ENCODE assay signal across 9 cellular contexts in genomic region chr7:44491229-44491628, GRCh38. TPM values are rescaled to one million over a fixed set of nuclear protein-coding genes. Genes with fewer than 3 reads are reported as not detected.
DNase-seq lines count a peak whose midpoint lies in the region; ATAC-seq and TF ChIP-seq lines count a peak whose summit lies in the region.
"Had no signal": no experiment of that assay in that cellular context is flagged by ENCODE, and none has a peak within 500 bp of the region (broad histone marks: within the 10 kb centered on the region; RNA-seq: fewer than 3 reads in every experiment).

No MANE protein-coding gene starts in this region.

- peaks cover 9% of the 10 kb centered on the region for H3K79me1 ChIP-seq in trophoblast cell (ENCODE audit: low read length)

- H3K36me3 ChIP-seq in right atrium auricular region, result no peaks in the 10 kb centered on the region
- H3K36me3 ChIP-seq in body of pancreas (replicated peaks in 1 of 2; ENCODE audit: insufficient read depth in 1 of 2, low read depth in 2 of 2), result no peaks in the 10 kb centered on the region
- peaks cover 14% of the 10 kb centered on the region for H3K36me3 ChIP-seq in mesodermal cell (ENCODE audit: control insufficient read depth, insufficient read depth, low read length)
- peaks cover 0 to 2% of the 10 kb centered on the region in 2 donors for H3K36me3 ChIP-seq in aorta (ENCODE audit: control insufficient read depth in 1 of 2, insufficient read depth in 2 of 2, low read length in 1 of 2)
- no peaks in the 10 kb centered on the region for H3K36me3 ChIP-seq in trophoblast cell (ENCODE audit: control insufficient read depth in 1 of 2, insufficient read depth in 2 of 2, low read length in 2 of 2)

- H3K23ac ChIP-seq in trophoblast cell (ENCODE audit: low read length), result no peak overlapping the region

- H3K4me2 ChIP-seq in trophoblast cell (ENCODE audit: low read length), result no peak overlapping the region

- H3K27ac ChIP-seq in right atrium auricular region (peak overlapping the region; percentile 97 to 98), body of pancreas (peak overlapping the region; percentile 81 to 99 (median 97)), mesodermal cell (ENCODE audit: low read depth, low read length, severe bottlenecking) (peak overlapping the region; percentile 99), aorta (ENCODE audit: low read depth in 1 of 2, low read length in 2 of 2) (peak overlapping the region in 1 of 2 donors; percentile 97), trophoblast cell (ENCODE audit: low read depth, low read length) (no peak overlapping the region)

- H3K4me1 ChIP-seq in right atrium auricular region, result peaks cover 0 to 34% of the 10 kb centered on the region in 2 donors
- peaks cover 34% of the 10 kb centered on the region for H3K4me1 ChIP-seq in body of pancreas
- peaks cover 4% of the 10 kb centered on the region for H3K4me1 ChIP-seq in mesodermal cell (ENCODE audit: control insufficient read depth, insufficient read depth, low read length, poor library complexity, severe bottlenecking)
- peaks cover 2 to 11% of the 10 kb centered on the region in 2 donors for H3K4me1 ChIP-seq in aorta (ENCODE audit: control insufficient read depth in 1 of 2, insufficient read depth in 2 of 2, low read length in 2 of 2)
- peaks cover 2 to 3% of the 10 kb centered on the region in 2 experiments for H3K4me1 ChIP-seq in trophoblast cell (ENCODE audit: control insufficient read depth in 1 of 2, insufficient read depth in 2 of 2, low read length in 2 of 2)

- no peak overlapping the region for H4K12ac ChIP-seq in trophoblast cell (ENCODE audit: low read depth, low read length)

- no peak overlapping the region for H4K8ac ChIP-seq in trophoblast cell (ENCODE audit: low read depth, low read length)

- H3K4ac ChIP-seq in trophoblast cell (ENCODE audit: low read depth, low read length), result no peak overlapping the region

- H2AFZ ChIP-seq in trophoblast cell (ENCODE audit: insufficient read depth, low read length, poor library complexity), result no peak overlapping the region

- no peak overlapping the region for H2BK5ac ChIP-seq in trophoblast cell (ENCODE audit: low read depth, low read length, poor library complexity)

- no peak overlapping the region for H2BK120ac ChIP-seq in trophoblast cell (ENCODE audit: insufficient read depth, low read length, poor library complexity)

- intact Hi-C loops in cardiac septum (cut with DNase I) (loop anchor here (5.0 kb wide), 1 partner anchor 76 kb away; no protein-coding TSS in a partner anchor), body of pancreas (cut with DNase I) (no loop called here), aorta (cut with DNase I) (loop anchor here in 1 of 2 donors (5.0 to 10.0 kb wide), 2 partner anchors 76 to 446 kb away; partner anchors contain the start of gene DBNL)

- 4 to 5% methylated on average over 3 of the region's 3 CpGs for WGBS in body of pancreas, 2 donors
- WGBS in mesodermal cell (ENCODE audit: insufficient coverage in 2 of 2), 2 experiments, result no CpG with 5 or more reads among the region's 3 CpGs
- WGBS in aorta, 2 donors, result 4% methylated on average over 3 of the region's 3 CpGs
- no CpG with 5 or more reads among the region's 3 CpGs for WGBS in trophoblast cell (ENCODE audit: extremely low coverage, insufficient coverage, insufficient read length)

- no peaks in the 10 kb centered on the region for H3K9me3 ChIP-seq in right atrium auricular region
- no peaks in the 10 kb centered on the region for H3K9me3 ChIP-seq in body of pancreas
- H3K9me3 ChIP-seq in mesodermal cell (ENCODE audit: control insufficient read depth, low read length), result no peaks in the 10 kb centered on the region
- no peaks in the 10 kb centered on the region for H3K9me3 ChIP-seq in aorta (ENCODE audit: control insufficient read depth, low read length)
- H3K9me3 ChIP-seq in trophoblast cell (ENCODE audit: insufficient read depth, low read depth, low read length), result no peaks in the 10 kb centered on the region

- H3K18ac ChIP-seq in trophoblast cell (ENCODE audit: low read length), result no peak overlapping the region

- H4K91ac ChIP-seq in trophoblast cell (ENCODE audit: low read depth, low read length), result no peak overlapping the region

- TF ChIP-seq POLR2A in body of pancreas (IDR thresholded peaks at IDR 0.05), result no peak

- DNase-seq in right atrium auricular region (ENCODE audit: low spot score) (no peak), cardiac septum (ENCODE audit: low spot score) (no peak), body of pancreas (no peak), aorta (no peak), trophoblast cell (no peak), hippocampal formation (lab: John Stamatoyannopoulos, UW) (no peak)

- no peak overlapping the region for H2BK12ac ChIP-seq in trophoblast cell (ENCODE audit: low read length)

- ATAC-seq in body of pancreas (no peak), aorta (ENCODE audit: low FRiP score) (no peak), GM19351 (IDR thresholded peaks at IDR 0.05; ENCODE audit: unreplicated experiment) (no peak)

- no peak for TF ChIP-seq CTCF in right atrium auricular region (IDR thresholded peaks at IDR 0.05)
- TF ChIP-seq CTCF in body of pancreas (IDR thresholded peaks at IDR 0.05), result no peak

- H3K27me3 ChIP-seq in right atrium auricular region (no peaks in the 10 kb centered on the region), body of pancreas (no peaks in the 10 kb centered on the region), aorta (ENCODE audit: control insufficient read depth in 1 of 2, insufficient read depth in 2 of 2, low read length in 1 of 2) (no peaks in the 10 kb centered on the region), trophoblast cell (ENCODE audit: insufficient read depth, low read length) (no peaks in the 10 kb centered on the region)

- H3K4me3 ChIP-seq in right atrium auricular region, result peak overlapping the region; percentile 94 to 96
- peak overlapping the region; percentile 86 to 98 for H3K4me3 ChIP-seq in body of pancreas
- H3K4me3 ChIP-seq in mesodermal cell (ENCODE audit: extremely low read depth, insufficient read depth, low read length, poor library complexity, severe bottlenecking), result peak overlapping the region; percentile 91
- H3K4me3 ChIP-seq in aorta (ENCODE audit: low read length in 2 of 2), result peak overlapping the region; percentile 87 to 95
- no peak overlapping the region for H3K4me3 ChIP-seq in trophoblast cell (ENCODE audit: low read depth, low read length)

- no peak overlapping the region for H3K9ac ChIP-seq in trophoblast cell (ENCODE audit: low read length)

- no peak overlapping the region for H2AK5ac ChIP-seq in trophoblast cell (ENCODE audit: low read length)

- no peak overlapping the region for H3K14ac ChIP-seq in trophoblast cell (ENCODE audit: low read length)

- peaks cover 8% of the 10 kb centered on the region for H3K79me2 ChIP-seq in trophoblast cell (ENCODE audit: control insufficient read depth, insufficient read depth, low read length, poor library complexity)

RNA-seq across cellular contexts. Expression of gene NUDCD3, which starts 0.8 kb away (rescaled TPM):
- 10 to 100 TPM; 50.6 to 53.3 TPM for total RNA-seq in right atrium auricular region
- total RNA-seq in cardiac septum, result 90.3 TPM
- total RNA-seq in body of pancreas, result 10 to 100 TPM; 20.4 to 20.8 TPM
- polyA plus RNA-seq in mesodermal cell (2013, experiment 1 of 2), result 42.2 TPM
- polyA plus RNA-seq in mesodermal cell (2013, experiment 2 of 2), result 36.2 TPM
- 100 to 1,000 TPM in 1 of 2 donors, 10 to 100 TPM in 1; 82.4 to 111 TPM for total RNA-seq in aorta
- polyA plus RNA-seq in aorta, result 10 to 100 TPM; 20.8 to 41.7 TPM
- 27.8 and 29.3 TPM in 2 replicates for polyA plus RNA-seq in trophoblast cell (2013)

RNA-seq across cellular contexts. Expression of gene NPC1L1, which starts 49.9 kb away (rescaled TPM):
- total RNA-seq in right atrium auricular region (not detected), cardiac septum (0.19 TPM), body of pancreas (under 1 TPM in 1 of 2 donors, not detected in 1; 0.52 TPM), aorta (1 to 10 TPM in 1 of 2 donors, under 1 TPM in 1; 0.39 to 1.1 TPM)
- 0.18 TPM for polyA plus RNA-seq in mesodermal cell (2013, experiment 1 of 2)
- polyA plus RNA-seq in mesodermal cell (2013, experiment 2 of 2), result not detected
- 1 to 10 TPM in 1 of 2 donors, under 1 TPM in 1; 0.79 to 6.1 TPM for polyA plus RNA-seq in aorta
- polyA plus RNA-seq in trophoblast cell (2013), result 0.19 and 0.26 TPM in 2 replicates
- total RNA-seq: NCI-H460 had no signal
